Comparison of ENCODE assay signal across 8 cellular contexts in the genomic region with DNA sequence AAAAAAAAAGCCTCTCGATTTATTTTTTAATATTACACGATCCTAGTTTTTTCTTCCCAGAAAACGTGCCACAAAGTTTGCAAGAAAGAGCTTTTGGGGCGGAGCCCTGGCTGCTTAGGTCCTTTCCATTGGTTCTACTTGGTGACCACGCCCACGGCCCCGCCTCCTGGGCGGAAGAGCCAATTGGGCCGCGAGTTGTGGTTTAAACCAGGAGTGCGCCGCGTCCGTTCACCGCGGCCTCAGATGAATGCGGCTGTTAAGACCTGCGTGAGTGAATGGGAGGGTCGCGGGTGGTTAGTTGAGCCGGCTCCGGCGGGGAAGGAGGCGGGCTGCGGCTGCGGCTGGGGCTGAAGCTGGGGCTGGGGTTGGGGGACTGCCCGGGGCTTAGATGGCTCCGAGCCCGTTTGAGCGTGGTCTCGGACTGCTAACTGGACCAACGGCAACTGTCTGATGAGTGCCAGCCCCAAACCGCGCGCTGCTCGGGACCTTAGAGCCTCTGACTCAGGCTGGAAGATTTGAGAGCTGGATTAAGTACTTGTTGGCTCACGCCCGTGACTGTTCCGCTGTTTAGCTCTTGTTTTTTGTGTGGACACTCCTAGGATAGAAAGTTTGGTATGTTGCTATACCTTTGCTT. TPM values are rescaled to one million over a fixed set of nuclear protein-coding genes. Genes with fewer than 3 reads are reported as not detected.
DNase-seq lines count a peak whose midpoint lies in the region; ATAC-seq and TF ChIP-seq lines count a peak whose summit lies in the region.

A gene (plus strand): TSS at position 231 of the 634 bp plus-strand sequence. CDS start 458 bp downstream, outside the sequence.

- H3K9me3 Mint-ChIP-seq in HFFc6: no peaks in the 10 kb centered on the region
- no peaks in the 10 kb centered on the region for H3K9me3 Mint-ChIP-seq in activated naive CD4-positive, alpha-beta T cell treated with anti-CD3 and anti-CD28 coated beads for 36 hours

- CTCF ChIA-PET in activated naive CD4-positive, alpha-beta T cell treated with anti-CD3 and anti-CD28 coated beads for 36 hours (lab: Charles Lee): interaction anchor here (0.6 to 7.7 kb wide), 5 partner anchors 13 to 112 kb away, joined by 3 to 61 read pairs (median 3); no protein-coding TSS in a partner anchor

- ATAC-seq in omental fat pad (ENCODE audit: low FRiP score): peak; percentile 94

- DNase-seq in GM04504 (ENCODE audit: low read depth) (peak; percentile 90), HFFc6 (peak; percentile 94), NAMALWA (ENCODE audit: low spot score) (peak; percentile 99), SK-N-MC (ENCODE audit: low read depth, low spot score) (peak; percentile 69), globus pallidus (ENCODE audit: low spot score) (peak; percentile 90), omental fat pad (ENCODE audit: low spot score) (peak; percentile 92), testis (peak; percentile 98)
- peak; percentile 94 for DNase-seq in activated naive CD4-positive, alpha-beta T cell treated with anti-CD3 and anti-CD28 coated beads for 36 hours

- peak within 1 kb of the TSS; percentile 92 for H3K4me3 Mint-ChIP-seq in HFFc6
- peak within 1 kb of the TSS; percentile 92 for H3K4me3 Mint-ChIP-seq in activated naive CD4-positive, alpha-beta T cell treated with anti-CD3 and anti-CD28 coated beads for 36 hours

- H3K9me3 ChIP-seq in SK-N-MC (ENCODE audit: low read depth, low read length): no peaks in the 10 kb centered on the region
- H3K9me3 ChIP-seq in testis: no peaks in the 10 kb centered on the region

- peak within 1 kb of the TSS; percentile 75 for H3K9ac ChIP-seq in SK-N-MC (ENCODE audit: insufficient read length)

- no peak for TF ChIP-seq POLR2A in testis (IDR thresholded peaks at IDR 0.05)

- WGBS in testis, 2 donors: 1% methylated on average over 13 to 35 of the region's 39 CpGs

- no peaks in the 10 kb centered on the region for H3K27me3 Mint-ChIP-seq in HFFc6 (ENCODE audit: insufficient read depth)
- no peaks in the 10 kb centered on the region for H3K27me3 Mint-ChIP-seq in activated naive CD4-positive, alpha-beta T cell treated with anti-CD3 and anti-CD28 coated beads for 36 hours (ENCODE audit: low read depth)

- H3K36me3 ChIP-seq in SK-N-MC (ENCODE audit: insufficient read depth, low read length): peaks cover 40% of the 10 kb centered on the region
- no peaks in the 10 kb centered on the region for H3K36me3 ChIP-seq in testis (ENCODE audit: low read depth, missing control alignments)

- H3K4me1 ChIP-seq in testis: peaks cover 7% of the 10 kb centered on the region

- H3K4me1 Mint-ChIP-seq in HFFc6 (ENCODE audit: low read depth): peaks cover 76% of the 10 kb centered on the region
- H3K4me1 Mint-ChIP-seq in activated naive CD4-positive, alpha-beta T cell treated with anti-CD3 and anti-CD28 coated beads for 36 hours (ENCODE audit: low read depth): peaks cover 47% of the 10 kb centered on the region

- H3K4me3 ChIP-seq in SK-N-MC (peak within 1 kb of the TSS; percentile 83), testis (peak within 1 kb of the TSS; percentile 44 to 68)

- peak within 1 kb of the TSS; percentile 99 for H3K27ac Mint-ChIP-seq in HFFc6
- peak within 1 kb of the TSS; percentile 83 for H3K27ac Mint-ChIP-seq in activated naive CD4-positive, alpha-beta T cell treated with anti-CD3 and anti-CD28 coated beads for 36 hours

- peaks cover 18% of the 10 kb centered on the region for H3K36me3 Mint-ChIP-seq in HFFc6 (ENCODE audit: low read depth)
- peaks cover 37% of the 10 kb centered on the region for H3K36me3 Mint-ChIP-seq in activated naive CD4-positive, alpha-beta T cell treated with anti-CD3 and anti-CD28 coated beads for 36 hours (ENCODE audit: low read depth)

- H3K27ac ChIP-seq in SK-N-MC: no peak within 1 kb of the TSS
- peak within 1 kb of the TSS; percentile 31 to 41 for H3K27ac ChIP-seq in testis

- no peak for TF ChIP-seq CTCF in HFFc6 (IDR thresholded peaks at IDR 0.05)
- no peak for TF ChIP-seq CTCF in omental fat pad (IDR thresholded peaks at IDR 0.05)
- TF ChIP-seq CTCF in testis (IDR thresholded peaks at IDR 0.05): no peak

- intact Hi-C loops in activated naive CD4-positive, alpha-beta T cell treated with anti-CD3 and anti-CD28 coated beads for 36 hours (cut with micrococcal nuclease): loop anchor here (1.0 kb wide), 2 partner anchors 47 to 302 kb away; a partner anchor contains a TSS
- intact Hi-C loops in testis (cut with DNase I; ENCODE audit: low total_unique reads): no loop called here

- no peaks in the 10 kb centered on the region for H3K27me3 ChIP-seq in testis

RNA-seq across cellular contexts. Expression of the gene that starts here (rescaled TPM):
- 100 to 1,000 TPM in 5 of 6 experiments, 10 to 100 TPM in 1; 83.4 to 213 (median 194) TPM for total RNA-seq in HFFc6 (2021; fragmentation: NEBNext Ultra II Directional; extraction: Animal tissue kit (Norgen Biotek cat#: 25700))
- total RNA-seq in activated naive CD4-positive, alpha-beta T cell treated with anti-CD3 and anti-CD28 coated beads for 36 hours: 100 to 1,000 TPM; 254 to 270 TPM
- total RNA-seq in omental fat pad (10 to 100 TPM in 1 of 4 donors, 1 to 10 TPM in 3; 2.5 to 13.9 (median 6.1) TPM), testis (100 to 1,000 TPM; 153 to 209 TPM)
- polyA plus RNA-seq in testis (ENCODE audit: insufficient read depth, low read depth, low replicate concordance): 429 TPM

Comparison
In these comparisons a context has a peak if more than half of its experiments do, and no peak if none do; other contexts are left out.
1. RNA of the gene that starts here (total RNA-seq): 254 to 270 TPM in activated naive CD4-positive, alpha-beta T cell treated with anti-CD3 and anti-CD28 coated beads for 36 hours, 153 to 209 TPM in testis and 83.4 to 213 TPM in HFFc6; 2.5 to 13.9 TPM in omental fat pad; every median in the first group is over 4 times any median in the second.
2. Peak in every context shown above with its lines, with median percentiles within 50 percentile points of each other: DNase-seq.